In the genomic region with DNA sequence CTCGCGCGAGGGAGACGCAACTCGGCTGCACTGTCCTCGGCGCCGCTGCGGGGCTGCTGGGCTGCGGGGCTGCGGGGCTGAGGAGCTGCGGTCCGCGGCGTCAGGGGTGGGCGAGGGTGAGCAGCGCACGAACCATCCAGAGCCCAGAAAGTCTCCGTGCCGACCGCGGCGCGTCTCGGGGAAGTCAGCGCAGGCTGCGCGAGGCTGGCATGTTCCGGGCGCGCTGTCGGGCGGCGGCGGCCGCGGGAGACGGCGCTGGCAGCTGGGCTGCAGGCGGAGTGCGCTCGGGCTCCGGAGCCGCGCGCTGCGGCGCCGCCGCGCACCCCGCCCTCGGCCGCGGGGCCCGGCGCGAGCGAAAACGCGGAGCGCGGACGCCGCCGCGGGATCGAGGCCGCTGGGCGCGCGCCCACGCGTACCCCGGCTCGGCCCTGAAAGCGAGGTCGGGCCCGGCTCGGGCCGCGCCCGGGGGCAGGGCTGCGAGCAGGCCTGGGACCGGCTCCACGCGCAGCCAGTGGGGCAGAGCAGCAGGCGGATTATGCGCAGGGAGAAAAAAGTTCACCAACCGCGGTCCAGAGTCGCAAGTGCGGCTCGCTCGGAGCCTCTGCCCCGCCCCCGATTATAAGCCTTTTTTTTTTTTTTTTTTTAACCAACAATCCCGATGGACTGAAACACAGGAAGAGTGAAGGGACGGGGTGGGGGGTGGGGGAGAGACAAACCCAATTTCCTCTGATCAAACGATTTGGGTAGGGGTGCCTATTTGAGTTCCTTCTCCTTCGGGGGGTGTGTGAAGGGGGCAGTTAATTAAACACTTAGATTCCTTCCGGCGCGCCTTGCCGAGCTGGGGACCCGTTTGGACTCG, we compare ENCODE assay signal across 8 cellular contexts. TPM values are rescaled to one million over a fixed set of nuclear protein-coding genes. Genes with fewer than 3 reads are reported as not detected.
A peak's percentile ranks its signal among the peaks of the same experiment; 100 is the strongest.
DNase-seq lines count a peak whose midpoint lies in the region; ATAC-seq and TF ChIP-seq lines count a peak whose summit lies in the region.

TSS of gene PRICKLE1 (minus strand) at position 282 of the 859 bp plus-strand sequence. CDS start 117,230 bp downstream, outside the sequence.

- no peak for DNase-seq in CD8-positive, alpha-beta T cell
- DNase-seq in SJCRH30, result peak; percentile 43 to 65
- DNase-seq in coronary artery (ENCODE audit: low spot score), result peak; percentile 77
- DNase-seq in left lung, result peak in 1 of 2 donors; percentile 82
- peak; percentile 8 for DNase-seq in stimulated activated CD8-positive, alpha-beta memory T cell treated with anti-CD3 and anti-CD28 coated beads, Interleukin-15, amount 100 ng/mL, for 48 hours (ENCODE audit: low read depth in 2 of 2)
- no peak for DNase-seq in DMS114 treated with DMSO at 0.1 percent for 48 hours (lab: John Stamatoyannopoulos, UW; ENCODE audit: unreplicated experiment)

- no peak within 1 kb of the TSS for H3K4me3 ChIP-seq in CD8-positive, alpha-beta T cell (ENCODE audit: low read depth, low read length)
- H3K4me3 ChIP-seq in SJCRH30 (peak within 1 kb of the TSS; percentile 63), coronary artery (peak within 1 kb of the TSS; percentile 86), left lung (peak within 1 kb of the TSS; percentile 61 to 87)

- no peaks in the 10 kb centered on the region for H3K9me3 ChIP-seq in CD8-positive, alpha-beta T cell (ENCODE audit: low read length)
- H3K9me3 ChIP-seq in SJCRH30 (replicated peaks) (no peaks in the 10 kb centered on the region), left lung (no peaks in the 10 kb centered on the region)

- peaks cover 60% of the 10 kb centered on the region for H3K27me3 Mint-ChIP-seq in CD8-positive, alpha-beta T cell (ENCODE audit: low read depth)

- H3K4me1 Mint-ChIP-seq in CD8-positive, alpha-beta T cell (ENCODE audit: low read depth), result peaks cover 23% of the 10 kb centered on the region

- POLR2A ChIA-PET in CD8-positive, alpha-beta T cell (lab: Charles Lee), result no interaction called here

- no peak for TF ChIP-seq CTCF in CD8-positive, alpha-beta T cell (IDR thresholded peaks at IDR 0.05)
- TF ChIP-seq CTCF in coronary artery (IDR thresholded peaks at IDR 0.05), result no peak
- TF ChIP-seq CTCF in left lung (IDR thresholded peaks at IDR 0.05), result no peak

- intact Hi-C loops in CD8-positive, alpha-beta T cell (cut with DNase I, micrococcal nuclease), result no loop called here
- intact Hi-C loops in left lung (cut with DNase I), result no loop called here

- CTCF ChIA-PET in CD8-positive, alpha-beta T cell (lab: Charles Lee), result no interaction called here

- peaks cover 18% of the 10 kb centered on the region for H3K27me3 ChIP-seq in CD8-positive, alpha-beta T cell (ENCODE audit: insufficient read depth, low read length)
- H3K27me3 ChIP-seq in SJCRH30 (peaks cover 11% of the 10 kb centered on the region; the same call in 1 of the 2 replicates), left lung (peaks cover 0 to 63% of the 10 kb centered on the region in 2 donors)

- no peaks in the 10 kb centered on the region for H3K36me3 Mint-ChIP-seq in CD8-positive, alpha-beta T cell

- no peak for ATAC-seq in CD8-positive, alpha-beta T cell
- ATAC-seq in GM19351 (IDR thresholded peaks at IDR 0.05; ENCODE audit: unreplicated experiment) (peak; percentile 77), HG03280 (IDR thresholded peaks at IDR 0.05; ENCODE audit: unreplicated experiment) (peak; percentile 81), left lung (peak; percentile 82)

- H3K27ac ChIP-seq in CD8-positive, alpha-beta T cell (ENCODE audit: low read depth, low read length), result no peak within 1 kb of the TSS
- no peak within 1 kb of the TSS for H3K27ac ChIP-seq in SJCRH30
- peak within 1 kb of the TSS in 1 of 2 donors; percentile 76 for H3K27ac ChIP-seq in coronary artery
- H3K27ac ChIP-seq in left lung, result peak within 1 kb of the TSS; percentile 60 to 63

- H3K36me3 ChIP-seq in CD8-positive, alpha-beta T cell (ENCODE audit: insufficient read depth, low read length), result no peaks in the 10 kb centered on the region
- H3K36me3 ChIP-seq in SJCRH30 (no peaks in the 10 kb centered on the region), left lung (no peaks in the 10 kb centered on the region)

- peak within 1 kb of the TSS; percentile 69 for H3K4me3 Mint-ChIP-seq in CD8-positive, alpha-beta T cell

- no peak within 1 kb of the TSS for H3K27ac Mint-ChIP-seq in CD8-positive, alpha-beta T cell

- H3K9me3 Mint-ChIP-seq in CD8-positive, alpha-beta T cell, result no peaks in the 10 kb centered on the region

- H3K4me1 ChIP-seq in CD8-positive, alpha-beta T cell (ENCODE audit: insufficient read depth, low read length), result peaks cover 5% of the 10 kb centered on the region
- H3K4me1 ChIP-seq in SJCRH30 (peaks cover 15% of the 10 kb centered on the region), left lung (peaks cover 3 to 40% of the 10 kb centered on the region in 2 donors)

RNA-seq across cellular contexts. Expression of gene PRICKLE1, which starts in this region (rescaled TPM):
- under 1 TPM in 1 of 2 experiments, not detected in 1; 0.22 TPM for total RNA-seq in CD8-positive, alpha-beta T cell
- 1.4 and 1.8 TPM in 2 replicates for total RNA-seq in SJCRH30 (2014; rRNA removed; shearing (Covaris generic))
- 10 to 100 TPM; 17.4 to 29.6 TPM for total RNA-seq in left lung

Comparison
In these comparisons a context has a peak if more than half of its experiments do, and no peak if none do; other contexts are left out.
1. DNase-seq: peak in SJCRH30 (2 of 2), coronary artery (single experiment) and stimulated activated CD8-positive, alpha-beta memory T cell treated with anti-CD3 and anti-CD28 coated beads, Interleukin-15, amount 100 ng/mL, for 48 hours (2 of 2); none in CD8-positive, alpha-beta T cell (0 of 7) and DMS114 treated with DMSO at 0.1 percent for 48 hours (single experiment).
2. H3K27ac ChIP-seq: peak in left lung (2 of 2); none in CD8-positive, alpha-beta T cell (single experiment) and SJCRH30 (single experiment).